ENCODE assay signal across 9 cellular contexts in the genomic region with DNA sequence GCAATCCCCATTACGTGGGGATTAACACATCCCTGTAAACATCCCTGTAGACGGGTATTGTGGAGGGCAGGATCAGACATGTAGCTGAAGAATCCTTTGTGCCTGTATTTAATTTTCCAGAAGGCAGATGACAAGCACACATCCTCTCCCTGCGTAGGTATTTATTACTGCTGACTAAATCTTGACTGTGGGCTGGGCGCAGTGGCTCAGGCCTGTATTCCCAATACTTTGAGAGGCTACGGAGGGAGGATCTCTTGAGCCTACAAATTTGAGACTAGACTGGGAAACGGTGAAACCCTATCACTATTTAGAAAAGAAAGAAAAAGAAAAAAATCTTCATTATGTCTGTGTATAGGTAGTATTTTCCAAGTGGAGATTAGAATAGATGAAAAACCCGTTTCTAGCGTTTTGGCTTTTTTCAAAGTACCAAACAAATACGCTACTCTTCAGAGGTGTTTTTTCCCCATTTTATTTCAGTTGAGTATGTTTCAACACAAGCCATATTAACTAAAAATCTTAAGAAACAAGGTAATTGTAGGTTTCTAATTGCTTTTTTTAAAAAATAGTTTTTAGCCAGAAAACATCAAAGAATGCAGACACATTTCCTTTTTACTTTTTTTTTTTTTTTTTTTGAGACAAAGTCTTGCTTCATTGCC. TPM values are rescaled to one million over a fixed set of nuclear protein-coding genes. Genes with fewer than 3 reads are reported as not detected.
DNase-seq lines count a peak whose midpoint lies in the region; ATAC-seq, FAIRE-seq and TF ChIP-seq lines count a peak whose summit lies in the region.
"Had no signal": no experiment of that assay in that cellular context is flagged by ENCODE, and none has a peak within 500 bp of the region (broad histone marks: within the 10 kb centered on the region; RNA-seq: fewer than 3 reads in every experiment).

No MANE protein-coding gene starts in this region.

- no peaks in the 10 kb centered on the region for H3K9me3 Mint-ChIP-seq in activated naive CD8-positive, alpha-beta T cell treated with anti-CD3 and anti-CD28 coated beads, Interleukin-2, amount 10 ng/mL, durations not matched to agents 7 days and 5 days

- POLR2A ChIA-PET in activated naive CD8-positive, alpha-beta T cell treated with anti-CD3 and anti-CD28 coated beads, Interleukin-2, amount 10 ng/mL, durations not matched to agents 7 days and 5 days (lab: Charles Lee): interaction anchor here (1.2 to 3.4 kb wide), 6 partner anchors 15 to 217 kb away, joined by 6 to 35 read pairs (median 16); no protein-coding TSS in a partner anchor

- H3K27ac Mint-ChIP-seq in activated naive CD8-positive, alpha-beta T cell treated with anti-CD3 and anti-CD28 coated beads, Interleukin-2, amount 10 ng/mL, durations not matched to agents 7 days and 5 days: peak overlapping the region; percentile 96

- peak overlapping the region; percentile 95 for H3K4me3 ChIP-seq in neuron (ENCODE audit: low read length)

- no peaks in the 10 kb centered on the region for H3K27me3 Mint-ChIP-seq in activated naive CD8-positive, alpha-beta T cell treated with anti-CD3 and anti-CD28 coated beads, Interleukin-2, amount 10 ng/mL, durations not matched to agents 7 days and 5 days

- peak overlapping the region; percentile 85 for H2AFZ ChIP-seq in neuron (ENCODE audit: low read depth, low read length)

- DNase-seq in NCI-H2081 treated with DMSO at 0.1 percent for 48 hours (lab: John Stamatoyannopoulos, UW) (peak; percentile 49), GM12892 (ENCODE audit: insufficient read length) (no peak), medulla oblongata (ENCODE audit: extremely low spot score) (no peak)
- no peak for DNase-seq in activated naive CD8-positive, alpha-beta T cell treated with anti-CD3 and anti-CD28 coated beads, Interleukin-2, amount 10 ng/mL, durations not matched to agents 7 days and 5 days

- H3K9me3 ChIP-seq in neuron (ENCODE audit: low read length): no peaks in the 10 kb centered on the region

- H3K27me3 ChIP-seq in neuron (ENCODE audit: insufficient read depth, low read length): no peaks in the 10 kb centered on the region

- H3K4me1 ChIP-seq in neuron (ENCODE audit: insufficient read depth, low read length): peaks cover 19% of the 10 kb centered on the region

- peak; percentile 64 for FAIRE-seq in G401.6 (lab: Jason Lieb, UNC)
- no peak for FAIRE-seq in GM12892 (lab: Jason Lieb, UNC)

- peaks cover 38% of the 10 kb centered on the region for H3K4me1 Mint-ChIP-seq in activated naive CD8-positive, alpha-beta T cell treated with anti-CD3 and anti-CD28 coated beads, Interleukin-2, amount 10 ng/mL, durations not matched to agents 7 days and 5 days

- H3K4me3 Mint-ChIP-seq in activated naive CD8-positive, alpha-beta T cell treated with anti-CD3 and anti-CD28 coated beads, Interleukin-2, amount 10 ng/mL, durations not matched to agents 7 days and 5 days: peak overlapping the region; percentile 94

- H3K36me3 ChIP-seq in neuron (ENCODE audit: insufficient read depth, low read length): no peaks in the 10 kb centered on the region

- peaks cover 5% of the 10 kb centered on the region for H3K36me3 Mint-ChIP-seq in activated naive CD8-positive, alpha-beta T cell treated with anti-CD3 and anti-CD28 coated beads, Interleukin-2, amount 10 ng/mL, durations not matched to agents 7 days and 5 days

- ATAC-seq in activated naive CD8-positive, alpha-beta T cell treated with anti-CD3 and anti-CD28 coated beads, Interleukin-2, amount 10 ng/mL, durations not matched to agents 7 days and 5 days (ENCODE audit: low read depth): no peak
- ATAC-seq in GM21423 (IDR thresholded peaks at IDR 0.05; ENCODE audit: unreplicated experiment) (no peak), HG02852 (IDR thresholded peaks at IDR 0.05; ENCODE audit: unreplicated experiment) (no peak)

- TF ChIP-seq POLR2A in GM12892 (IDR thresholded peaks at IDR 0.05; ENCODE audit: low read depth, low read length): no peak; the same call in 1 of the 2 replicates

RNA-seq across cellular contexts. Expression of a gene that starts 1.5 kb away (rescaled TPM):
- total RNA-seq in activated naive CD8-positive, alpha-beta T cell treated with anti-CD3 and anti-CD28 coated beads, Interleukin-2, amount 10 ng/mL, durations not matched to agents 7 days and 5 days: 100 to 1,000 TPM; 111 to 114 TPM
- polyA plus RNA-seq in GM12892 (2012; ENCODE audit: missing spikeins): 17.5 TPM

RNA-seq across cellular contexts. Expression of a gene that starts 5.6 kb away (rescaled TPM):
- total RNA-seq in activated naive CD8-positive, alpha-beta T cell treated with anti-CD3 and anti-CD28 coated beads, Interleukin-2, amount 10 ng/mL, durations not matched to agents 7 days and 5 days: 100 to 1,000 TPM; 139 to 141 TPM
- 75.8 TPM for polyA plus RNA-seq in GM12892 (2012; ENCODE audit: missing spikeins)
- polyA plus RNA-seq: neural cell had no signal
